ENCODE assay signal across 13 cellular contexts in genomic region chr1:54265126-54265525, GRCh38.
"Had no signal": no experiment of that assay in that cellular context is flagged by ENCODE, and none has a peak within 500 bp of the region (broad histone marks: within the 10 kb centered on the region; RNA-seq: fewer than 3 reads in every experiment).

No MANE protein-coding gene starts in this region.

- H3K4me3 Mint-ChIP-seq: stimulated activated memory B cell treated with anti-CD40 and anti-IgM and Interleukin-4, amounts not matched to agents 10 μg/mL and 1 μg/mL and 100 μg/mL, for 72 hours had no signal

- H3K27me3 Mint-ChIP-seq: stimulated activated memory B cell treated with anti-CD40 and anti-IgM and Interleukin-4, amounts not matched to agents 10 μg/mL and 1 μg/mL and 100 μg/mL, for 72 hours had no signal

- H3K4me1 Mint-ChIP-seq: stimulated activated memory B cell treated with anti-CD40 and anti-IgM and Interleukin-4, amounts not matched to agents 10 μg/mL and 1 μg/mL and 100 μg/mL, for 72 hours had no signal

- H3K27ac ChIP-seq: cardiac muscle cell, coronary artery, tibial artery, uterus had no signal

- H3K27me3 ChIP-seq: cardiac muscle cell, tibial artery, uterus had no signal

- H3K9me3 ChIP-seq: tibial artery, uterus had no signal

- ATAC-seq: SK-N-SH treated with all-trans-retinoic acid at 6 μM for 48 hours; stimulated activated memory B cell treated with anti-CD40 and anti-IgM and Interleukin-4, amounts not matched to agents 10 μg/mL and 1 μg/mL and 100 μg/mL, for 72 hours had no signal

- H3K36me3 Mint-ChIP-seq: stimulated activated memory B cell treated with anti-CD40 and anti-IgM and Interleukin-4, amounts not matched to agents 10 μg/mL and 1 μg/mL and 100 μg/mL, for 72 hours had no signal

- H3K27ac Mint-ChIP-seq: stimulated activated memory B cell treated with anti-CD40 and anti-IgM and Interleukin-4, amounts not matched to agents 10 μg/mL and 1 μg/mL and 100 μg/mL, for 72 hours had no signal

- DNase-seq: activated CD4-positive, alpha-beta T cell treated with anti-CD3 and anti-CD28 coated beads for 1 hour; activated effector memory CD4-positive, alpha-beta T cell treated with anti-CD3 and anti-CD28 coated beads, Interleukin-2, amount 50 U/mL, for 16 hours; activated T-cell treated with anti-CD3 and anti-CD28 coated beads for 4 hours; effector CD4-positive, alpha-beta T cell; nucleus accumbens; right cardiac atrium; tibial artery; uterus had no signal

- H3K4me3 ChIP-seq: cardiac muscle cell, coronary artery, smooth muscle cell, tibial artery, uterus had no signal

- H3K36me3 ChIP-seq: cardiac muscle cell, uterus had no signal

- H3K9me3 Mint-ChIP-seq: stimulated activated memory B cell treated with anti-CD40 and anti-IgM and Interleukin-4, amounts not matched to agents 10 μg/mL and 1 μg/mL and 100 μg/mL, for 72 hours had no signal
